In the genomic region with DNA sequence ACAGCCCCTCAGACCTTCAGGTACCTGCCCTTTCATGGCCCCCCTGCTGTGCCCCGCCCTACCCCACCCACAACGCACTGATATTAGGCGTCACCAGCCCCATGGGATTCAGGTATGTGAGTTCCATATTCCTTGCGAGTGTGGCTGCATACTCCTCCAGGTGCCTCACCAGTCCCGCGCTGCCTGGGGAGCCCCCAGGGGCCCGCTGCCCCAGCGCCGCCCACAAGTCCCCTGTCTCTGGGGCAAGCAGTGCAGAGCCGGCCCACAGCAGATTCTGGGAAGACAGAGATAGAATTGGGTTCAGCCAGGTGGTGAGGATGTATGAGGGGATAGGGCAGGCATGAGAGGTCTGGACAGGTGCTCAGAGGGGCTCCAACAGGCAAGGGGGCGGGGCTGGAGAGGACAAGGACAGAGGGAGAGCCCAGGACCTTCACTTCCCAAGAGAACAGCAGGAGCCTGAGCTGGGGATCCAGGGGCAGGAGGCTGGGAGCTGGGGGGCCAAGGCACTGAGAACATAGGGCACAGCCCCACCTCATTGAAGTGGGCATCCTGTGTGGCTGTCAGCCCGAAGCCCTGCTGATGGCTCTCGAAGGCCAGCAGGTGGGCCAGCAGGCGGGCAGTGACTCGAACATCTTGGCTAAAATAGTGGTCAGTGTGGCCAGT, we compare ENCODE assay signal across 3 cellular contexts.
"Had no signal": no experiment of that assay in that cellular context is flagged by ENCODE, and none has a peak within 500 bp of the region (broad histone marks: within the 10 kb centered on the region; RNA-seq: fewer than 3 reads in every experiment).

No MANE protein-coding gene starts in this region.

- DNase-seq: GDM1, GF-D8 had no signal

- ATAC-seq: GM12878 had no signal
